In the genomic region with DNA sequence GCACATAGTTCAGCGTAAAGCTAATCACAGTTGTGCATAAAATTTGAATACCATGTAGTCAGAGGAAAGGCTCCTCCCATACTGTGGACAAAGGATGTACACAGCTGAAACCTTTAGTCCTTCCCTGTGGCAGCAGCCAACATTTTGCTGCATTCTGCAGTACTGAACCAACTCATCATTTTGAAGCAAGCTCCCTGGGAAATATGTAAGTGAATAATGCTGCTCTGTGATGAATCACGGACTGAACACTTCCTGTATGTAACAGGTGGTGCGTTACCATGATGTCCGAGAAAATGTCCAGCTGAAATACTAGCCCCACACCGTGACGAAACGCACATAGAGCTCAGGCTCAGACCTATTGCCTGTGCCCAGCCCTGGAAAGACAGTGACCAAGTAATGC, we compare ENCODE assay signal across 1 cellular context.
TF ChIP-seq lines count a peak whose summit lies in the region.

No MANE protein-coding gene starts in this region.

TF ChIP-seq in H1, 55 proteins besides CTCF, POLR2A, EP300 and RAD21:
- TF ChIP-seq JUND (IDR thresholded peaks at IDR 0.05; ENCODE audit: low read length) (no peak), TAF7 (optimal IDR thresholded peaks at IDR 0.05; ENCODE audit: borderline replicate concordance, low read depth, low read length) (no peak), RFX5 (IDR thresholded peaks at IDR 0.05; ENCODE audit: borderline replicate concordance, low read depth, low read length) (no peak), CREB1 (IDR thresholded peaks at IDR 0.05) (no peak)
